Comparison of ENCODE assay signal across 26 cellular contexts in genomic region chr20:63881451-63882226, GRCh38. TPM values are rescaled to one million over a fixed set of nuclear protein-coding genes. Genes with fewer than 3 reads are reported as not detected.
"Had no signal": no experiment of that assay in that cellular context is flagged by ENCODE, and none has a peak within 500 bp of the region (broad histone marks: within the 10 kb centered on the region; RNA-seq: fewer than 3 reads in every experiment).

No MANE protein-coding gene starts in this region.

- H2AFZ ChIP-seq: parathyroid adenoma had no signal

- H3K4me1 Mint-ChIP-seq: activated naive CD4-positive, alpha-beta T cell treated with anti-CD3 and anti-CD28 coated beads, Interleukin-2, amount 10 ng/mL, durations not matched to agents 7 days and 5 days; central memory CD8-positive, alpha-beta T cell had no signal

- H3K4me3 Mint-ChIP-seq: activated CD4-positive, alpha-beta T cell treated with anti-CD3 and anti-CD28 coated beads, Interleukin-2, amount 10 ng/mL, durations not matched to agents 7 days and 5 days; activated naive CD4-positive, alpha-beta T cell treated with anti-CD3 and anti-CD28 coated beads, Interleukin-2, amount 10 ng/mL, durations not matched to agents 7 days and 5 days; activated naive CD8-positive, alpha-beta T cell treated with anti-CD3 and anti-CD28 coated beads, Interleukin-2, amount 50 U/mL, for 24 hours; central memory CD8-positive, alpha-beta T cell; immature natural killer cell; naive thymus-derived CD4-positive, alpha-beta T cell had no signal

- H3K27ac ChIP-seq: brain microvascular endothelial cell, parathyroid adenoma, sigmoid colon, tibial artery had no signal

- H3K9me3 ChIP-seq: neutrophil, sigmoid colon, tibial artery had no signal

- ATAC-seq: activated CD4-positive, CD25-positive, alpha-beta regulatory T cell treated with anti-CD3 and anti-CD28 coated beads, Interleukin-2, amount 50 U/mL, for 24 hours; activated naive CD8-positive, alpha-beta T cell treated with anti-CD3 and anti-CD28 coated beads, Interleukin-2, amount 50 U/mL, for 24 hours; naive thymus-derived CD4-positive, alpha-beta T cell had no signal

- H3K36me3 Mint-ChIP-seq: immature natural killer cell had no signal

- H3K4me3 ChIP-seq: sigmoid colon, tibial artery had no signal

- H3K27me3 Mint-ChIP-seq: activated CD4-positive, alpha-beta T cell treated with anti-CD3 and anti-CD28 coated beads, Interleukin-2, amount 10 ng/mL, durations not matched to agents 7 days and 5 days; activated naive CD4-positive, alpha-beta T cell treated with anti-CD3 and anti-CD28 coated beads, Interleukin-2, amount 10 ng/mL, durations not matched to agents 7 days and 5 days; activated naive CD8-positive, alpha-beta T cell treated with anti-CD3 and anti-CD28 coated beads, Interleukin-2, amount 50 U/mL, for 24 hours; central memory CD8-positive, alpha-beta T cell; naive thymus-derived CD4-positive, alpha-beta T cell had no signal

- H3K9ac ChIP-seq: parathyroid adenoma had no signal

- DNase-seq: activated CD4-positive, alpha-beta T cell treated with anti-CD3 and anti-CD28 coated beads, Interleukin-2, amount 10 ng/mL, durations not matched to agents 7 days and 5 days; activated CD8-positive, alpha-beta memory T cell treated with anti-CD3 and anti-CD28 coated beads, Interleukin-2, amount 50 U/mL, for 48 hours; activated effector memory CD4-positive, alpha-beta T cell treated with Interleukin-2 at 50 U/mL for 16 hours; activated naive CD4-positive, alpha-beta T cell treated with anti-CD3 and anti-CD28 coated beads, Interleukin-2, amount 10 ng/mL, durations not matched to agents 7 days and 5 days; activated naive CD8-positive, alpha-beta T cell treated with anti-CD3 and anti-CD28 coated beads, Interleukin-2, amount 50 U/mL, for 24 hours; activated T-cell treated with anti-CD3 and anti-CD28 coated beads, Interleukin-2, amount 50 U/mL, for 48 hours; aorta; brain microvascular endothelial cell; cortex of kidney; immature natural killer cell; kidney glomerular epithelial cell; mesenchymal stem cell; naive thymus-derived CD4-positive, alpha-beta T cell; sigmoid colon; stimulated activated CD8-positive, alpha-beta memory T cell treated with anti-CD3 and anti-CD28 coated beads, Interleukin-4, amount 100 ng/mL, for 48 hours; stimulated activated naive CD4-positive, alpha-beta T cell treated with Interleukin-2 at 50 U/mL for 16 hours; T-helper 9 cell; tibial artery had no signal

- FAIRE-seq: frontal cortex had no signal

- H3K27ac Mint-ChIP-seq: activated CD4-positive, alpha-beta T cell treated with anti-CD3 and anti-CD28 coated beads, Interleukin-2, amount 10 ng/mL, durations not matched to agents 7 days and 5 days; activated naive CD4-positive, alpha-beta T cell treated with anti-CD3 and anti-CD28 coated beads, Interleukin-2, amount 10 ng/mL, durations not matched to agents 7 days and 5 days; activated naive CD8-positive, alpha-beta T cell treated with anti-CD3 and anti-CD28 coated beads, Interleukin-2, amount 50 U/mL, for 24 hours; immature natural killer cell had no signal

- H3K4me1 ChIP-seq: parathyroid adenoma, sigmoid colon, tibial artery had no signal

- H3K9me3 Mint-ChIP-seq: activated CD4-positive, alpha-beta T cell treated with anti-CD3 and anti-CD28 coated beads, Interleukin-2, amount 10 ng/mL, durations not matched to agents 7 days and 5 days; activated naive CD4-positive, alpha-beta T cell treated with anti-CD3 and anti-CD28 coated beads, Interleukin-2, amount 10 ng/mL, durations not matched to agents 7 days and 5 days; activated naive CD8-positive, alpha-beta T cell treated with anti-CD3 and anti-CD28 coated beads, Interleukin-2, amount 50 U/mL, for 24 hours; central memory CD8-positive, alpha-beta T cell; immature natural killer cell; naive thymus-derived CD4-positive, alpha-beta T cell had no signal

- H3K27me3 ChIP-seq: brain microvascular endothelial cell, neutrophil, sigmoid colon, tibial artery had no signal

RNA-seq across cellular contexts. Expression of gene ABHD16B, which starts 20.3 kb away (rescaled TPM):
- total RNA-seq: activated CD4-positive, alpha-beta T cell treated with anti-CD3 and anti-CD28 coated beads, Interleukin-2, amount 10 ng/mL, durations not matched to agents 7 days and 5 days; aorta; frontal cortex; lower leg skin; mucosa of gallbladder; sigmoid colon; urinary bladder had no signal

RNA-seq across cellular contexts. Expression of gene ZBTB46, which starts 50.6 kb away (rescaled TPM):
- total RNA-seq: activated CD4-positive, alpha-beta T cell treated with anti-CD3 and anti-CD28 coated beads, Interleukin-2, amount 10 ng/mL, durations not matched to agents 7 days and 5 days had no signal
